In genomic region chr3:40308725-40309438, GRCh38 we compare ENCODE assay signal across 8 cellular contexts. TPM values are rescaled to one million over a fixed set of nuclear protein-coding genes. Genes with fewer than 3 reads are reported as not detected.
DNase-seq lines count a peak whose midpoint lies in the region; ATAC-seq and TF ChIP-seq lines count a peak whose summit lies in the region.

No MANE protein-coding gene starts in this region.

- H3K27ac ChIP-seq in SJSA1 = peak overlapping the region; percentile 1; the same call in 1 of the 2 replicates
- peak overlapping the region; percentile 64 to 85 for H3K27ac ChIP-seq in prostate gland

- H3K9me3 ChIP-seq in SJSA1 (replicated peaks) (no peaks in the 10 kb centered on the region), prostate gland (no peaks in the 10 kb centered on the region)

- TF ChIP-seq CTCF in fibroblast of villous mesenchyme (IDR thresholded peaks at IDR 0.05; ENCODE audit: insufficient read depth, low read depth, low read length) (no peak), prostate gland (IDR thresholded peaks at IDR 0.05) (no peak)

- ATAC-seq in Right ventricle myocardium inferior = no peak
- ATAC-seq in GM21447 (IDR thresholded peaks at IDR 0.05; ENCODE audit: unreplicated experiment) = no peak

- intact Hi-C loops in Right ventricle myocardium inferior (cut with DNase I) (loop anchor here (1.0 to 5.0 kb wide), 2 partner anchors 17 to 62 kb away; no protein-coding TSS in a partner anchor), cardiac septum (cut with DNase I) (loop anchor here (2.0 kb wide), 2 partner anchors 18 to 60 kb away; no protein-coding TSS in a partner anchor), prostate gland (cut with DNase I) (loop anchor here (1.0 to 5.0 kb wide), 2 partner anchors 144 to 902 kb away; partner anchors contain the start of gene RPSA)

- H3K27me3 ChIP-seq in SJSA1 (replicated peaks) (no peaks in the 10 kb centered on the region), prostate gland (replicated peaks; ENCODE audit: insufficient read depth) (no peaks in the 10 kb centered on the region)

- 19% methylated on average over 21 of the region's 21 CpGs for WGBS in prostate gland

- peak overlapping the region; percentile 76 for H3K4me3 ChIP-seq in SJSA1
- H3K4me3 ChIP-seq in fibroblast of villous mesenchyme (ENCODE audit: low read depth, low read length) = peak overlapping the region; percentile 63
- peak overlapping the region; percentile 75 to 76 for H3K4me3 ChIP-seq in prostate gland

- peaks cover 5% of the 10 kb centered on the region for H3K4me1 ChIP-seq in SJSA1 (replicated peaks)
- H3K4me1 ChIP-seq in prostate gland (replicated peaks) = peaks cover 6% of the 10 kb centered on the region

- DNase-seq in Right ventricle myocardium inferior (ENCODE audit: missing footprints) = peak; percentile 69
- no peak for DNase-seq in cardiac septum (ENCODE audit: low spot score)
- DNase-seq in SJSA1 (ENCODE audit: low read depth in 1 of 2, low spot score in 2 of 2) = no peak
- no peak for DNase-seq in fibroblast of villous mesenchyme (ENCODE audit: low read depth)
- no peak for DNase-seq in prostate gland (ENCODE audit: low spot score)
- no peak for DNase-seq in LoVo (ENCODE audit: low spot score)
- no peak for DNase-seq in hepatic stellate cell (ENCODE audit: low spot score)

- peaks cover 35% of the 10 kb centered on the region for H3K36me3 ChIP-seq in SJSA1
- H3K36me3 ChIP-seq in prostate gland = no peaks in the 10 kb centered on the region

- TF ChIP-seq POLR2A in prostate gland (IDR thresholded peaks at IDR 0.05) = no peak

RNA-seq across cellular contexts. Expression of gene EIF1B, which starts 0.6 kb away (rescaled TPM):
- total RNA-seq in Right ventricle myocardium inferior (327 TPM), cardiac septum (261 TPM), fibroblast of villous mesenchyme (13.5 and 19.0 TPM in 2 replicates), prostate gland (10 to 100 TPM; 26.5 to 29.4 TPM)
- 13.0 and 19.3 TPM in 2 replicates for total RNA-seq in SJSA1 (2014; rRNA removed; shearing (Covaris generic))
